ENCODE assay signal across 37 cellular contexts in the genomic region with DNA sequence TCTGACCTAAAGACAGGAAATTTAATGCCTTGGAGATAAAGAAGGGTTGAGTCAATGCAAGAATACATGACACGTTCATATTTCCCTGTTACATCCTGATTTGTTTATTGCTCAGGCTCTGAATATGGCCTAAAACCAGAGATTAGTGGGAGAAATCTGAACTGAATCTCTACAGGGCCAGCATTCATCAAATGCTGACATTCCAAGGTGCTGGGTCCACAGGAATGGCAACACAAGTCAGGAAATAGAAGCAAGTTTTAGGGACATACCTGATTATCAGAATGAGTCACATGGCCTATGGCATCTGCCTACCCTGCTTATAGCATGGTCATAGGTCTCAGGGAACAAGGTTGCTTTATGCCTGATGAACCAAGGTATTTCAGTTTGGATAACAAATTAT.
"Had no signal": no experiment of that assay in that cellular context is flagged by ENCODE, and none has a peak within 500 bp of the region (broad histone marks: within the 10 kb centered on the region; RNA-seq: fewer than 3 reads in every experiment).

No MANE protein-coding gene starts in this region.

- H3K4me3 Mint-ChIP-seq: activated naive CD4-positive, alpha-beta T cell treated with anti-CD3 and anti-CD28 coated beads for 36 hours; activated naive CD4-positive, alpha-beta T cell treated with anti-CD3 and anti-CD28 coated beads, Interleukin-2, amount 10 ng/mL, durations not matched to agents 7 days and 5 days; activated naive CD4-positive, alpha-beta T cell treated with anti-CD3 and anti-CD28 coated beads, Interleukin-2, amount 50 U/mL, for 24 hours; activated naive CD8-positive, alpha-beta T cell; activated naive CD8-positive, alpha-beta T cell treated with anti-CD3 and anti-CD28 coated beads for 36 hours; activated naive CD8-positive, alpha-beta T cell treated with anti-CD3 and anti-CD28 coated beads, Interleukin-2, amount 10 ng/mL, durations not matched to agents 7 days and 5 days; activated naive CD8-positive, alpha-beta T cell treated with anti-CD3 and anti-CD28 coated beads, Interleukin-2, amount 50 U/mL, for 24 hours; activated T-cell treated with anti-CD3 and anti-CD28 coated beads, Interleukin-2, amount 50 U/mL, for 24 hours; activated T-cell treated with anti-CD3 and anti-CD28 coated beads, Interleukin-2, amount 50 U/mL, for 4 hours; activated T-cell treated with anti-CD3 and anti-CD28 coated beads, Interleukin-2, amount 50 U/mL, for 72 hours; activated T-helper 1 cell treated with anti-CD3 and anti-CD28 coated beads, Interleukin-12 subunit alpha, Interleukin-12 subunit beta, Interleukin-2, Interleukin-4 antibody, amounts not matched to agents 30 ng/mL and 10 ng/mL and 1 ng/mL, durations not matched to agents 14 hours and 24 hours and 36 hours; activated T-helper 17 cell treated with anti-CD3 and anti-CD28 coated beads, Interleukin-2, amount 50 U/mL, for 72 hours; brain; central memory CD8-positive, alpha-beta T cell had no signal

- H3K27ac Mint-ChIP-seq: activated naive CD4-positive, alpha-beta T cell treated with anti-CD3 and anti-CD28 coated beads for 36 hours; activated naive CD4-positive, alpha-beta T cell treated with anti-CD3 and anti-CD28 coated beads, Interleukin-2, amount 10 ng/mL, durations not matched to agents 7 days and 5 days; activated naive CD4-positive, alpha-beta T cell treated with anti-CD3 and anti-CD28 coated beads, Interleukin-2, amount 50 U/mL, for 24 hours; activated naive CD4-positive, alpha-beta T cell treated with anti-CD3 and anti-CD28 coated beads, Interleukin-2, amount 50 U/mL, for 72 hours; activated naive CD8-positive, alpha-beta T cell; activated naive CD8-positive, alpha-beta T cell treated with anti-CD3 and anti-CD28 coated beads for 36 hours; activated naive CD8-positive, alpha-beta T cell treated with anti-CD3 and anti-CD28 coated beads, Interleukin-2, amount 10 ng/mL, durations not matched to agents 7 days and 5 days; activated naive CD8-positive, alpha-beta T cell treated with anti-CD3 and anti-CD28 coated beads, Interleukin-2, amount 50 U/mL, for 24 hours; activated T-cell treated with anti-CD3 and anti-CD28 coated beads, Interleukin-2, amount 50 U/mL, for 24 hours; activated T-cell treated with anti-CD3 and anti-CD28 coated beads, Interleukin-2, amount 50 U/mL, for 72 hours; activated T-helper 1 cell treated with anti-CD3 and anti-CD28 coated beads, Interleukin-12 subunit alpha, Interleukin-12 subunit beta, Interleukin-2, Interleukin-4 antibody, amounts not matched to agents 30 ng/mL and 10 ng/mL and 1 ng/mL, durations not matched to agents 14 hours and 24 hours and 36 hours; activated T-helper 17 cell treated with anti-CD3 and anti-CD28 coated beads, Interleukin-2, amount 50 U/mL, for 72 hours; activated T-helper 2 cell treated with anti-CD3 and anti-CD28 coated beads, Interferon-gamma antibody, Interleukin-2, Interleukin-4, amounts not matched to agents 10 μg/mL and 5 μg/mL and 100 μg/mL, durations not matched to agents 14 hours and 24 hours and 36 hours; brain had no signal

- H3K36me3 ChIP-seq: adrenal gland, ascending aorta, brain microvascular endothelial cell, breast epithelium, cardiac muscle cell had no signal

- H3K4me3 ChIP-seq: adrenal gland, ascending aorta, body of pancreas, breast epithelium, cardiac muscle cell had no signal

- H3K9me3 ChIP-seq: adrenal gland, ascending aorta, body of pancreas, breast epithelium had no signal

- H3K9me3 Mint-ChIP-seq: activated naive CD4-positive, alpha-beta T cell treated with anti-CD3 and anti-CD28 coated beads for 36 hours; activated naive CD4-positive, alpha-beta T cell treated with anti-CD3 and anti-CD28 coated beads, Interleukin-2, amount 10 ng/mL, durations not matched to agents 7 days and 5 days; activated naive CD4-positive, alpha-beta T cell treated with anti-CD3 and anti-CD28 coated beads, Interleukin-2, amount 50 U/mL, for 24 hours; activated naive CD4-positive, alpha-beta T cell treated with anti-CD3 and anti-CD28 coated beads, Interleukin-2, amount 50 U/mL, for 72 hours; activated T-cell treated with anti-CD3 and anti-CD28 coated beads, Interleukin-2, amount 50 U/mL, for 24 hours; activated T-cell treated with anti-CD3 and anti-CD28 coated beads, Interleukin-2, amount 50 U/mL, for 4 hours; activated T-cell treated with anti-CD3 and anti-CD28 coated beads, Interleukin-2, amount 50 U/mL, for 72 hours; activated T-helper 1 cell treated with anti-CD3 and anti-CD28 coated beads, Interleukin-12 subunit alpha, Interleukin-12 subunit beta, Interleukin-2, Interleukin-4 antibody, amounts not matched to agents 30 ng/mL and 10 ng/mL and 1 ng/mL, durations not matched to agents 14 hours and 24 hours and 36 hours; activated T-helper 17 cell treated with anti-CD3 and anti-CD28 coated beads, Interleukin-2, amount 50 U/mL, for 72 hours; activated T-helper 2 cell treated with anti-CD3 and anti-CD28 coated beads, Interferon-gamma antibody, Interleukin-2, Interleukin-4, amounts not matched to agents 10 μg/mL and 5 μg/mL and 100 μg/mL, durations not matched to agents 14 hours and 24 hours and 36 hours; central memory CD8-positive, alpha-beta T cell had no signal

- H3K4me1 ChIP-seq: adrenal gland, ascending aorta, body of pancreas, breast epithelium had no signal

- H3K27ac ChIP-seq: adrenal gland, ascending aorta, body of pancreas, brain microvascular endothelial cell, breast epithelium, cardiac muscle cell had no signal

- DNase-seq: activated effector memory CD4-positive, alpha-beta T cell treated with anti-CD3 and anti-CD28 coated beads, Interleukin-2, amount 50 U/mL, for 16 hours; activated effector memory CD4-positive, alpha-beta T cell treated with Interleukin-2 at 50 U/mL for 16 hours; activated gamma-delta T cell; activated gamma-delta T cell treated with Interleukin-2 at 50 U/mL for 16 hours; activated naive CD4-positive, alpha-beta T cell; activated naive CD4-positive, alpha-beta T cell treated with anti-CD3 and anti-CD28 coated beads for 36 hours; activated naive CD4-positive, alpha-beta T cell treated with anti-CD3 and anti-CD28 coated beads, Interleukin-2, amount 10 ng/mL, durations not matched to agents 7 days and 5 days; activated naive CD4-positive, alpha-beta T cell treated with anti-CD3 and anti-CD28 coated beads, Interleukin-2, amount 50 U/mL, for 16 hours; activated naive CD4-positive, alpha-beta T cell treated with Interleukin-2 at 50 U/mL for 16 hours; activated naive CD8-positive, alpha-beta T cell treated with anti-CD3 and anti-CD28 coated beads for 36 hours; activated naive CD8-positive, alpha-beta T cell treated with anti-CD3 and anti-CD28 coated beads, Interleukin-2, amount 10 ng/mL, durations not matched to agents 7 days and 5 days; activated naive CD8-positive, alpha-beta T cell treated with anti-CD3 and anti-CD28 coated beads, Interleukin-2, amount 50 U/mL, for 24 hours; activated T-cell treated with anti-CD3 and anti-CD28 coated beads, Interleukin-2, amount 50 U/mL, for 1 hour; activated T-cell treated with anti-CD3 and anti-CD28 coated beads, Interleukin-2, amount 50 U/mL, for 24 hours; activated T-cell treated with anti-CD3 and anti-CD28 coated beads, Interleukin-2, amount 50 U/mL, for 4 hours; activated T-cell treated with anti-CD3 and anti-CD28 coated beads, Interleukin-2, amount 50 U/mL, for 48 hours; activated T-cell treated with anti-CD3 and anti-CD28 coated beads, Interleukin-2, amount 50 U/mL, for 72 hours; adrenal gland; amniotic stem cell; amygdala; anterior cingulate cortex; aorta; body of pancreas; brain microvascular endothelial cell; central memory CD4-positive, alpha-beta T cell; cerebellar nuclear complex had no signal

- H3K4me1 Mint-ChIP-seq: activated naive CD4-positive, alpha-beta T cell treated with anti-CD3 and anti-CD28 coated beads, Interleukin-2, amount 10 ng/mL, durations not matched to agents 7 days and 5 days; activated naive CD4-positive, alpha-beta T cell treated with anti-CD3 and anti-CD28 coated beads, Interleukin-2, amount 50 U/mL, for 24 hours; activated naive CD8-positive, alpha-beta T cell treated with anti-CD3 and anti-CD28 coated beads for 36 hours; activated naive CD8-positive, alpha-beta T cell treated with anti-CD3 and anti-CD28 coated beads, Interleukin-2, amount 10 ng/mL, durations not matched to agents 7 days and 5 days; activated naive CD8-positive, alpha-beta T cell treated with anti-CD3 and anti-CD28 coated beads, Interleukin-2, amount 50 U/mL, for 24 hours; activated T-helper 17 cell treated with anti-CD3 and anti-CD28 coated beads, Interleukin-2, amount 50 U/mL, for 72 hours; brain; central memory CD8-positive, alpha-beta T cell had no signal

- H3K36me3 Mint-ChIP-seq: activated naive CD4-positive, alpha-beta T cell treated with anti-CD3 and anti-CD28 coated beads, Interleukin-2, amount 10 ng/mL, durations not matched to agents 7 days and 5 days; activated naive CD4-positive, alpha-beta T cell treated with anti-CD3 and anti-CD28 coated beads, Interleukin-2, amount 50 U/mL, for 24 hours; activated naive CD4-positive, alpha-beta T cell treated with anti-CD3 and anti-CD28 coated beads, Interleukin-2, amount 50 U/mL, for 72 hours; activated naive CD8-positive, alpha-beta T cell; activated naive CD8-positive, alpha-beta T cell treated with anti-CD3 and anti-CD28 coated beads for 36 hours; activated naive CD8-positive, alpha-beta T cell treated with anti-CD3 and anti-CD28 coated beads, Interleukin-2, amount 10 ng/mL, durations not matched to agents 7 days and 5 days; brain had no signal

- H3K27me3 Mint-ChIP-seq: activated naive CD4-positive, alpha-beta T cell treated with anti-CD3 and anti-CD28 coated beads, Interleukin-2, amount 10 ng/mL, durations not matched to agents 7 days and 5 days; brain had no signal

- H3K27me3 ChIP-seq: adrenal gland, ascending aorta, body of pancreas, brain microvascular endothelial cell, breast epithelium, cardiac muscle cell had no signal
